Comparison of ENCODE assay signal across 23 cellular contexts in the genomic region with DNA sequence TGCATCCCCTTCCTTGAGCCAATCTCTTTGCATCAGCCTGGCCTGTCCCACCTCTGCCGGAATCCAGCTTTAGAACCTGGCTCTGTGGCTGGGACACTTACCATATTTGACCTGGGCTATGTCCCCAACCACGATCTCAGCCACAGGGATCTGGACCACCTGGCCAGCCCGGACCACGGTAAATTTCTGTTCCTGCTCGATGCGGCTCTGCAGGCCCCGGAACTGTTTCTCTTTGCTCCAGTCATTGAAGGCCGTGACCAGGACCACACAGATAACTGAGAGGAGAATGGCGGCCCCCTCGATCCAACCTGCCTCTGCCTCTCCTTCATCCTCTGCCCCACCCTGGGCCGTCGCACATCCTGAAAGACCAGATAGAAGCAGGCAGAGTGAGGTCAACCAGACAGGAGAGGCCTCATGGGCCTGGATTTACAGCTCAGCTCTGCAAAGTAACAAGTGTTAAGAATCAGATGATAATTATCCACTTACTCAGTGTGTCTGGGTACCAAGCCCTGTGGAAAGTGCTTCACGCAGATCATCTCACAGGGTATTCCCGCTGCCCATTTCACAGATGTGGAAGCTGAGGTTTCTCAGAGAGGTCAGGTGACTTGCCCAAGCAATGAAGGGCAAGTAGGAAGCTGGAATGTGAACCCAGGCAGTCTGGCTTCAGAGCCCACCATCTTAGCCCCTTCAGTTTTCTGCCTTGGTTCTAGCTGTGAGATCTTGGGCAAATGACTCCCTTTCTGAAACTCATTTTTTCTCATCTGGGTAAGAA.
"Had no signal": no experiment of that assay in that cellular context is flagged by ENCODE, and none has a peak within 500 bp of the region (broad histone marks: within the 10 kb centered on the region; RNA-seq: fewer than 3 reads in every experiment).

No MANE protein-coding gene starts in this region.

- H3K4me1 Mint-ChIP-seq: mesothelial cell of epicardium had no signal

- H3K4me1 ChIP-seq: esophagus muscularis mucosa, foreskin keratinocyte, gastroesophageal sphincter, heart left ventricle, left lung, lower lobe of right lung had no signal

- H3K79me2 ChIP-seq: hepatocyte had no signal

- H3K4me2 ChIP-seq: hepatocyte had no signal

- H3K9me3 ChIP-seq: esophagus muscularis mucosa, gastroesophageal sphincter, heart left ventricle, left lung, lower lobe of right lung, mucosa of descending colon had no signal

- H3K27me3 Mint-ChIP-seq: naive B cell had no signal

- H3K36me3 Mint-ChIP-seq: mesothelial cell of epicardium, naive B cell had no signal

- ATAC-seq: foreskin keratinocyte, gastroesophageal sphincter, heart left ventricle, left cardiac atrium, left lung, left ventricle myocardium superior, lower lobe of right lung, mucosa of descending colon had no signal

- H3K4me3 ChIP-seq: coronary artery, dorsolateral prefrontal cortex, esophagus muscularis mucosa, gastroesophageal sphincter, heart left ventricle, hepatocyte, left lung, lower lobe of right lung, mucosa of descending colon had no signal

- H3K4me3 Mint-ChIP-seq: mesothelial cell of epicardium, naive B cell had no signal

- H3K9me3 Mint-ChIP-seq: mesothelial cell of epicardium, naive B cell had no signal

- H3K27ac ChIP-seq: coronary artery, esophagus muscularis mucosa, foreskin keratinocyte, gastroesophageal sphincter, heart left ventricle, hepatocyte, left lung, lower lobe of right lung had no signal

- H3K27me3 ChIP-seq: dorsolateral prefrontal cortex, esophagus muscularis mucosa, gastroesophageal sphincter, heart left ventricle, hepatocyte, left lung had no signal

- H2AFZ ChIP-seq: hepatocyte had no signal

- H3K27ac Mint-ChIP-seq: mesothelial cell of epicardium had no signal

- DNase-seq: dermis blood vessel endothelial cell; dorsolateral prefrontal cortex; effector CD4-positive, alpha-beta T cell; effector memory CD4-positive, alpha-beta T cell; foreskin keratinocyte; heart left ventricle; left cardiac atrium; left ventricle myocardium superior; lower lobe of right lung; mesenchymal stem cell; naive B cell had no signal

- H3K36me3 ChIP-seq: esophagus muscularis mucosa, gastroesophageal sphincter, heart left ventricle, left lung, lower lobe of right lung had no signal

- FAIRE-seq: colon, endothelial cell of umbilical vein, frontal cortex, islet of Langerhans, keratinocyte had no signal
